Comparison of ENCODE assay signal across 12 cellular contexts in the genomic region with DNA sequence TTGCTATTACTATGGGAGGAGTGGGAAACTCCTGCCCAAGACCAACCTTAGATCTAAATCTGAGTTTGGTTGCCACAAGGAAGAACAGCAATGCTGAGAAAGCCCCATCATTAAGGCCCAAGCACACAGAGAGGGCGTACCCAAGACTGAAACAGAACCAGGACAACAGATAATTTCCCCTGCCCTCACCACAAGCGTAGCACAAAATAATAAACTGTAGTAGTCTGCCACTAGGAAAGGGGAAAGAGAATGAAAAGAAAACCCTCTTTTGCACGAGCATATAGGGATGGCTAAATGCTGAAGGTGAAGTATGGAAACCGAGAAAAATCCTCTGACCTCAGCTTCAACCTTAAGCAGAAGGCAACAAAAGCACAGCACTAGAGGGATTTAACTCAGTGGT.
A peak's percentile ranks its signal among the peaks of the same experiment; 100 is the strongest.
DNase-seq lines count a peak whose midpoint lies in the region; ATAC-seq and TF ChIP-seq lines count a peak whose summit lies in the region.
"Had no signal": no experiment of that assay in that cellular context is flagged by ENCODE, and none has a peak within 500 bp of the region (broad histone marks: within the 10 kb centered on the region; RNA-seq: fewer than 3 reads in every experiment).

No MANE protein-coding gene starts in this region.

- no peaks in the 10 kb centered on the region for H3K27me3 ChIP-seq in breast epithelium
- H3K27me3 ChIP-seq: BLaER1 treated with 17β-estradiol and CSF1 and Interleukin-3, amounts not matched to agents 10 nM and 100 nM; testis had no signal

- ATAC-seq in GM18519 (IDR thresholded peaks at IDR 0.05; ENCODE audit: low FRiP score, unreplicated experiment) = peak; percentile 28
- peak; percentile 65 for ATAC-seq in GM19395 (IDR thresholded peaks at IDR 0.05; ENCODE audit: unreplicated experiment)
- ATAC-seq in HG02870 (IDR thresholded peaks at IDR 0.05; ENCODE audit: unreplicated experiment) = peak; percentile 64
- ATAC-seq: Panc1 had no signal

- no peaks in the 10 kb centered on the region for H3K4me1 ChIP-seq in breast epithelium
- H3K4me1 ChIP-seq: BLaER1 treated with 17β-estradiol and CSF1 and Interleukin-3, amounts not matched to agents 10 nM and 100 nM; testis had no signal

- no peaks in the 10 kb centered on the region for H3K36me3 ChIP-seq in breast epithelium
- H3K36me3 ChIP-seq: BLaER1 treated with 17β-estradiol and CSF1 and Interleukin-3, amounts not matched to agents 10 nM and 100 nM had no signal

- TF ChIP-seq POLR2A in breast epithelium (IDR thresholded peaks at IDR 0.05) = no peak

- DNase-seq in activated T-cell treated with anti-CD3 and anti-CD28 coated beads, Interleukin-2, amount 50 U/mL, for 48 hours = peak; percentile 19 to 22
- DNase-seq in breast epithelium (ENCODE audit: low spot score in 2 of 2) (no peak), A172 (ENCODE audit: low spot score) (no peak), NCI-H1105 treated with DMSO at 0.1 percent for 48 hours (lab: John Stamatoyannopoulos, UW) (no peak), glomerular visceral epithelial cell (ENCODE audit: extremely low spot score) (no peak)
- DNase-seq: hippocampal formation, testis had no signal

- H3K27ac ChIP-seq in breast epithelium = no peak overlapping the region
- H3K27ac ChIP-seq: BLaER1 treated with 17β-estradiol and CSF1 and Interleukin-3, amounts not matched to agents 10 nM and 100 nM; testis had no signal

- intact Hi-C loops in breast epithelium (cut with DNase I; ENCODE audit: low total_unique reads) = no loop called here

- no peak overlapping the region for H3K4me3 ChIP-seq in breast epithelium
- H3K4me3 ChIP-seq: BLaER1 treated with 17β-estradiol and CSF1 and Interleukin-3, amounts not matched to agents 10 nM and 100 nM; testis had no signal

- peaks cover 0 to 8% of the 10 kb centered on the region in 2 donors for H3K9me3 ChIP-seq in breast epithelium
- H3K9me3 ChIP-seq: testis had no signal

- TF ChIP-seq CTCF in breast epithelium (IDR thresholded peaks at IDR 0.05) = no peak

Comparison
In these comparisons a context has a peak if more than half of its experiments do, and no peak if none do; other contexts are left out.
1. DNase-seq: peak in activated T-cell treated with anti-CD3 and anti-CD28 coated beads, Interleukin-2, amount 50 U/mL, for 48 hours (2 of 2); none in breast epithelium (0 of 2), A172 (single experiment), NCI-H1105 treated with DMSO at 0.1 percent for 48 hours (single experiment) and glomerular visceral epithelial cell (single experiment).
2. Peak in every context shown above with its lines, with median percentiles within 50 percentile points of each other: ATAC-seq.